8 cellular contexts compared by ENCODE assay signal in the genomic region with DNA sequence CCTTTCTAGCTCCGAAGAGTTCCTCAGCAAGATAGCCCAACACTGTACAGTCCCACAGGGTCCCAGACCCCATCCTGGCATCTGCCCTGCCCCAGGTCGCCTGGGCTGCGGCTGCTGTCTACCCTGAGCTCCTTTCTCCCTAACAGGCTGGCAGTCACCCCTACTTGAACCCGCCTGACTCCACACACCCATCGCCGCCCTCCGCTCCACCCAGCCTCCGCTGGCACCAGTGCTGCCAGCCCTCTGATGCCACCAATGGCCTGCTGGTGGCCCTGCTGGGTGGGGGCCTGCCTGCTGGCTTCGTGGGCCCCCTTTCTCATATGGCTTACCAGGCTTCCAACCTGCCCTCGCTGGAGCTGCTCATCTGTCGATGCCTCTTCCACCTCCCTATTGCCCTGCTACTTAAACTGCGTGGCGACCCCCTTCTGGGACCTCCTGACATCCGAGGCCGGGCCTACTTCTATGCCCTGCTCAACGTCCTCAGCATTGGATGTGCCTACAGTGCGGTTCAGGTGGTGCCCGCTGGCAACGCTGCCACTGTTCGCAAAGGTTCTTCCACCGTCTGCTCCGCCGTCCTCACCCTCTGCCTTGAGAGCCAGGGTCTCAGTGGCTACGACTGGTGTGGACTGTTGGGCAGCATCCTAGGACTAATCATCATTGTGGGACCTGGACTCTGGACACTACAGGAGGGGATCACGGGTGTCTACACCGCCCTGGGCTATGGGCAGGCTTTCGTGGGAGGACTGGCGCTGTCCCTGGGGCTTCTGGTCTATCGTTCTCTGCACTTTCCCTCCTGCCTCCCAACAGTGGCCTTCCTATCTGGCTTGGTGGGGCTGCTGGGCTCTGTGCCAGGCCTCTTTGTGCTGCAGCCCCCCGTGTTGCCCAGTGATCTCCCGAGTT. TPM values are rescaled to one million over a fixed set of nuclear protein-coding genes. Genes with fewer than 3 reads are reported as not detected.
DNase-seq lines count a peak whose midpoint lies in the region; ATAC-seq, FAIRE-seq and TF ChIP-seq lines count a peak whose summit lies in the region.
"Not testable (repeated sequence)": the region's sequence is repeated elsewhere in the genome, so short reads cannot be mapped to it uniquely, and the experiment has no call there.
"Had no signal": no experiment of that assay in that cellular context is flagged by ENCODE, and none has a peak within 500 bp of the region (broad histone marks: within the 10 kb centered on the region; RNA-seq: fewer than 3 reads in every experiment).

No MANE protein-coding gene starts in this region.

- not testable (repeated sequence) for H3K9me3 ChIP-seq in kidney (ENCODE audit: control insufficient read depth in 1 of 2, low read length in 2 of 2)

- peak overlapping the region; percentile 96 for H3K4me3 Mint-ChIP-seq in activated CD8-positive, alpha-beta T cell treated with anti-CD3 and anti-CD28 coated beads for 36 hours
- H3K4me3 Mint-ChIP-seq in central memory CD8-positive, alpha-beta T cell, result peak overlapping the region; percentile 99
- H3K4me3 Mint-ChIP-seq in progenitor cell of endocrine pancreas (ENCODE audit: low read depth), result peak overlapping the region; percentile 97
- H3K4me3 Mint-ChIP-seq in type B pancreatic cell, result peak overlapping the region; percentile 98

- not testable (repeated sequence) for TF ChIP-seq CTCF in GM13977 (IDR thresholded peaks at IDR 0.05; ENCODE audit: extremely low read depth, insufficient read depth, missing control alignments); activated CD8-positive, alpha-beta T cell treated with anti-CD3 and anti-CD28 coated beads for 36 hours (IDR thresholded peaks at IDR 0.05); kidney (IDR thresholded peaks at IDR 0.05; ENCODE audit: borderline replicate concordance, extremely low read depth, insufficient read depth); progenitor cell of endocrine pancreas (IDR thresholded peaks at IDR 0.05; ENCODE audit: unreplicated experiment); type B pancreatic cell (conservative IDR thresholded peaks at IDR 0.05)

- H3K36me3 Mint-ChIP-seq in activated CD8-positive, alpha-beta T cell treated with anti-CD3 and anti-CD28 coated beads for 36 hours (ENCODE audit: low read depth), result peaks cover 30% of the 10 kb centered on the region
- H3K36me3 Mint-ChIP-seq in central memory CD8-positive, alpha-beta T cell (ENCODE audit: insufficient read depth), result peaks cover 42% of the 10 kb centered on the region
- H3K36me3 Mint-ChIP-seq in progenitor cell of endocrine pancreas (ENCODE audit: insufficient read depth); type B pancreatic cell: not testable (repeated sequence)

- intact Hi-C loops in activated CD8-positive, alpha-beta T cell treated with anti-CD3 and anti-CD28 coated beads for 36 hours (cut with micrococcal nuclease), result loop anchor here (5.0 to 10.0 kb wide), 2 partner anchors 45 to 127 kb away; a partner anchor contains a TSS
- intact Hi-C loops in kidney (cut with DNase I), result not testable (repeated sequence)

- peaks cover 7 to 30% of the 10 kb centered on the region in 2 donors for H3K4me1 ChIP-seq in kidney (ENCODE audit: control insufficient read depth in 1 of 2, insufficient read depth in 1 of 2, low read depth in 1 of 2, low read length in 2 of 2)

- POLR2A ChIA-PET in activated CD8-positive, alpha-beta T cell treated with anti-CD3 and anti-CD28 coated beads for 36 hours (lab: Charles Lee), result interaction anchor here (0.6 to 7.2 kb wide), 3 partner anchors 45 to 205 kb away, joined by 4 to 67 read pairs (median 4); a partner anchor contains a TSS

- not testable (repeated sequence) for ATAC-seq in activated CD8-positive, alpha-beta T cell treated with anti-CD3 and anti-CD28 coated beads for 36 hours; central memory CD8-positive, alpha-beta T cell (replicated peaks; ENCODE audit: extremely low read depth, poor library complexity, severe bottlenecking)

- not testable (repeated sequence) for H3K4me3 ChIP-seq in kidney (ENCODE audit: low read length in 2 of 2)

- not testable (repeated sequence) for H3K9ac ChIP-seq in kidney (ENCODE audit: low read length in 2 of 2)

- DNase-seq in GM13977 (ENCODE audit: low spot score), result peak; percentile 9
- not testable (repeated sequence) for DNase-seq in activated CD8-positive, alpha-beta T cell treated with anti-CD3 and anti-CD28 coated beads for 36 hours; central memory CD8-positive, alpha-beta T cell (ENCODE audit: low spot score in 2 of 2); progenitor cell of endocrine pancreas (ENCODE audit: low spot score, unreplicated experiment); type B pancreatic cell (ENCODE audit: extremely low spot score, unreplicated experiment)
- DNase-seq in kidney, result peak; percentile 76

- H3K9me3 Mint-ChIP-seq in activated CD8-positive, alpha-beta T cell treated with anti-CD3 and anti-CD28 coated beads for 36 hours; central memory CD8-positive, alpha-beta T cell; progenitor cell of endocrine pancreas (ENCODE audit: low read depth); type B pancreatic cell: not testable (repeated sequence)

- H3K27me3 Mint-ChIP-seq in activated CD8-positive, alpha-beta T cell treated with anti-CD3 and anti-CD28 coated beads for 36 hours; central memory CD8-positive, alpha-beta T cell; progenitor cell of endocrine pancreas; type B pancreatic cell: not testable (repeated sequence)

- FAIRE-seq in kidney (lab: Jason Lieb, UNC), result not testable (repeated sequence)

- peak overlapping the region; percentile 99 for H3K27ac Mint-ChIP-seq in activated CD8-positive, alpha-beta T cell treated with anti-CD3 and anti-CD28 coated beads for 36 hours
- peak overlapping the region; percentile 99 for H3K27ac Mint-ChIP-seq in central memory CD8-positive, alpha-beta T cell (ENCODE audit: low read depth)
- H3K27ac Mint-ChIP-seq in progenitor cell of endocrine pancreas (peak overlapping the region; percentile 100), type B pancreatic cell (peak overlapping the region; percentile 100)

- peaks cover 60% of the 10 kb centered on the region for H3K4me1 Mint-ChIP-seq in activated CD8-positive, alpha-beta T cell treated with anti-CD3 and anti-CD28 coated beads for 36 hours (ENCODE audit: low read depth)
- H3K4me1 Mint-ChIP-seq in central memory CD8-positive, alpha-beta T cell, result peaks cover 77% of the 10 kb centered on the region
- H3K4me1 Mint-ChIP-seq in progenitor cell of endocrine pancreas (ENCODE audit: low read depth) (peaks cover 59% of the 10 kb centered on the region), type B pancreatic cell (ENCODE audit: unreplicated experiment) (peaks cover 55% of the 10 kb centered on the region)

- not testable (repeated sequence) for H3K36me3 ChIP-seq in kidney (ENCODE audit: control insufficient read depth in 1 of 2, insufficient read depth in 2 of 2, low read length in 2 of 2)

- CTCF ChIA-PET in activated CD8-positive, alpha-beta T cell treated with anti-CD3 and anti-CD28 coated beads for 36 hours (lab: Charles Lee), result interaction anchor here (1.0 to 6.6 kb wide), 2 partner anchors 32 to 45 kb away, joined by 4 to 49 read pairs; a partner anchor contains a TSS

- in situ Hi-C loops in GM13977 (cut with MboI; ENCODE audit: low pct_unique_long_range_greater_than_20kb, low sequenced_read_pairs, unreplicated experiment), result not testable (repeated sequence)

- peak overlapping the region; percentile 100 for H3K27ac ChIP-seq in kidney (ENCODE audit: low read depth in 2 of 2, low read length in 2 of 2)

RNA-seq across cellular contexts. Expression of a gene that starts 0.8 kb away (rescaled TPM):
- not detected for total RNA-seq in activated CD8-positive, alpha-beta T cell treated with anti-CD3 and anti-CD28 coated beads for 36 hours
- total RNA-seq in kidney, result not detected
- not detected for polyA plus RNA-seq in kidney (ENCODE audit: insufficient read depth, low read depth, low replicate concordance)
- total RNA-seq in progenitor cell of endocrine pancreas, result not detected in 2 replicates
- not detected in 2 replicates for total RNA-seq in type B pancreatic cell (ENCODE audit: low replicate concordance)
- total RNA-seq: G401, left cardiac atrium had no signal

RNA-seq across cellular contexts. Expression of a gene that starts 2.1 kb away (rescaled TPM):
- total RNA-seq in activated CD8-positive, alpha-beta T cell treated with anti-CD3 and anti-CD28 coated beads for 36 hours, result 100 to 1,000 TPM; 219 to 223 TPM
- 133 TPM for total RNA-seq in kidney
- polyA plus RNA-seq in kidney (ENCODE audit: insufficient read depth, low read depth, low replicate concordance), result 18.6 TPM
- 195 and 210 TPM in 2 replicates for total RNA-seq in progenitor cell of endocrine pancreas
- total RNA-seq in type B pancreatic cell (ENCODE audit: low replicate concordance), result 175 and 244 TPM in 2 replicates

RNA-seq across cellular contexts. Expression of a gene that starts 2.7 kb away (rescaled TPM):
- total RNA-seq in activated CD8-positive, alpha-beta T cell treated with anti-CD3 and anti-CD28 coated beads for 36 hours, result 10 to 100 TPM; 24.3 to 24.6 TPM
- total RNA-seq in kidney (64.8 TPM), progenitor cell of endocrine pancreas (26.8 and 28.4 TPM in 2 replicates), type B pancreatic cell (ENCODE audit: low replicate concordance) (34.5 and 76.6 TPM in 2 replicates)
- polyA plus RNA-seq in kidney (ENCODE audit: insufficient read depth, low read depth, low replicate concordance), result 23.2 TPM

RNA-seq across cellular contexts. Expression of a gene that starts 37.2 kb away (rescaled TPM):
- total RNA-seq in activated CD8-positive, alpha-beta T cell treated with anti-CD3 and anti-CD28 coated beads for 36 hours, result 10 to 100 TPM; 11.5 to 11.7 TPM
- total RNA-seq in kidney (11.9 TPM), progenitor cell of endocrine pancreas (17.2 and 19.1 TPM in 2 replicates), type B pancreatic cell (ENCODE audit: low replicate concordance) (16.4 and 51.1 TPM in 2 replicates)
- 19.3 TPM for polyA plus RNA-seq in kidney (ENCODE audit: insufficient read depth, low read depth, low replicate concordance)

RNA-seq across cellular contexts. Expression of a gene that starts 42.8 kb away (rescaled TPM):
- 10 to 100 TPM; 16.5 to 16.6 TPM for total RNA-seq in activated CD8-positive, alpha-beta T cell treated with anti-CD3 and anti-CD28 coated beads for 36 hours
- total RNA-seq in kidney (1.4 TPM), progenitor cell of endocrine pancreas (4.5 and 5.1 TPM in 2 replicates), type B pancreatic cell (ENCODE audit: low replicate concordance) (21.8 and 76.0 TPM in 2 replicates)
- polyA plus RNA-seq in kidney (ENCODE audit: insufficient read depth, low read depth, low replicate concordance), result 7.7 TPM
